Comparison of ENCODE assay signal across 31 cellular contexts in genomic region chr1:84923317-84923716, GRCh38. TPM values are rescaled to one million over a fixed set of nuclear protein-coding genes. Genes with fewer than 3 reads are reported as not detected.
"Had no signal": no experiment of that assay in that cellular context is flagged by ENCODE, and none has a peak within 500 bp of the region (broad histone marks: within the 10 kb centered on the region; RNA-seq: fewer than 3 reads in every experiment).

No MANE protein-coding gene starts in this region.

- ATAC-seq: activated naive CD4-positive, alpha-beta T cell treated with anti-CD3 and anti-CD28 coated beads, Interleukin-2, amount 50 U/mL, for 72 hours; activated T-cell treated with anti-CD3 and anti-CD28 coated beads, Interleukin-2, amount 50 U/mL, for 72 hours; gastrocnemius medialis; heart left ventricle; T-cell had no signal

- H3K36me3 ChIP-seq: ascending aorta, breast epithelium, gastrocnemius medialis, heart left ventricle had no signal

- H3K4me3 Mint-ChIP-seq: activated CD4-positive, alpha-beta memory T cell treated with anti-CD3 and anti-CD28 coated beads, Interleukin-2, amount 10 ng/mL, durations not matched to agents 7 days and 5 days; activated CD4-positive, alpha-beta T cell treated with anti-CD3 and anti-CD28 coated beads, Interleukin-2, amount 10 ng/mL, durations not matched to agents 7 days and 5 days; activated naive CD4-positive, alpha-beta T cell treated with anti-CD3 and anti-CD28 coated beads, Interleukin-2, amount 10 ng/mL, durations not matched to agents 7 days and 5 days; activated naive CD8-positive, alpha-beta T cell treated with anti-CD3 and anti-CD28 coated beads, Interleukin-2, amount 10 ng/mL, durations not matched to agents 7 days and 5 days; activated T-cell treated with anti-CD3 and anti-CD28 coated beads, Interleukin-2, amount 50 U/mL, for 24 hours; activated T-cell treated with anti-CD3 and anti-CD28 coated beads, Interleukin-2, amount 50 U/mL, for 72 hours; brain; central memory CD8-positive, alpha-beta T cell; dendritic cell treated with granulocyte-macrophage colony-stimulating factor and Interleukin-4, amounts not matched to agents 40 ng/mL and 50 ng/mL, for 4 days; T-cell; T-helper 1 cell treated with Interleukin-12 subunit alpha and Interleukin-12 subunit beta and Interleukin-4 antibody, amounts not matched to agents 30 μg/mL and 1 μg/mL, for 36 hours had no signal

- H3K4me3 ChIP-seq: ascending aorta, breast epithelium, coronary artery, dorsolateral prefrontal cortex, gastrocnemius medialis, heart left ventricle had no signal

- DNase-seq: activated CD4-positive, alpha-beta memory T cell treated with anti-CD3 and anti-CD28 coated beads, Interleukin-2, amount 10 ng/mL, durations not matched to agents 7 days and 5 days; activated CD4-positive, alpha-beta T cell treated with anti-CD3 and anti-CD28 coated beads, Interleukin-2, amount 10 ng/mL, durations not matched to agents 7 days and 5 days; activated CD4-positive, alpha-beta T cell treated with anti-CD3 and anti-CD28 coated beads, Interleukin-2, amount 50 U/mL, for 4 hours; activated CD4-positive, CD25-positive, alpha-beta regulatory T cell; activated CD4-positive, CD25-positive, alpha-beta regulatory T cell treated with anti-CD3 and anti-CD28 coated beads, Interleukin-2, amount 50 U/mL, for 72 hours; activated CD8-positive, alpha-beta memory T cell treated with anti-CD3 and anti-CD28 coated beads, Interleukin-2, amount 50 U/mL, for 48 hours; activated gamma-delta T cell; activated naive CD4-positive, alpha-beta T cell; activated naive CD4-positive, alpha-beta T cell treated with anti-CD3 and anti-CD28 coated beads, Interleukin-2, amount 10 ng/mL, durations not matched to agents 7 days and 5 days; activated naive CD8-positive, alpha-beta T cell treated with anti-CD3 and anti-CD28 coated beads, Interleukin-2, amount 10 ng/mL, durations not matched to agents 7 days and 5 days; activated T-cell treated with anti-CD3 and anti-CD28 coated beads for 4 hours; activated T-cell treated with anti-CD3 and anti-CD28 coated beads, Interleukin-2, amount 50 U/mL, for 24 hours; activated T-cell treated with anti-CD3 and anti-CD28 coated beads, Interleukin-2, amount 50 U/mL, for 72 hours; dorsolateral prefrontal cortex; effector memory CD4-positive, alpha-beta T cell; foreskin fibroblast; gastrocnemius medialis; glutamatergic neuron; heart left ventricle; SW 1271; T-cell; T1000 had no signal

- H3K36me3 Mint-ChIP-seq: activated naive CD4-positive, alpha-beta T cell treated with anti-CD3 and anti-CD28 coated beads, Interleukin-2, amount 10 ng/mL, durations not matched to agents 7 days and 5 days; brain had no signal

- H3K4me1 Mint-ChIP-seq: activated CD4-positive, alpha-beta memory T cell treated with anti-CD3 and anti-CD28 coated beads, Interleukin-2, amount 10 ng/mL, durations not matched to agents 7 days and 5 days; activated CD4-positive, alpha-beta T cell treated with anti-CD3 and anti-CD28 coated beads, Interleukin-2, amount 10 ng/mL, durations not matched to agents 7 days and 5 days; activated naive CD4-positive, alpha-beta T cell treated with anti-CD3 and anti-CD28 coated beads, Interleukin-2, amount 10 ng/mL, durations not matched to agents 7 days and 5 days; central memory CD8-positive, alpha-beta T cell; T-cell had no signal

- H3K27ac ChIP-seq: ascending aorta, breast epithelium, coronary artery, dorsolateral prefrontal cortex, epithelial cell of prostate, gastrocnemius medialis, heart left ventricle had no signal

- H3K27me3 Mint-ChIP-seq: activated naive CD8-positive, alpha-beta T cell treated with anti-CD3 and anti-CD28 coated beads, Interleukin-2, amount 10 ng/mL, durations not matched to agents 7 days and 5 days; activated T-cell treated with anti-CD3 and anti-CD28 coated beads, Interleukin-2, amount 50 U/mL, for 24 hours; dendritic cell treated with granulocyte-macrophage colony-stimulating factor and Interleukin-4, amounts not matched to agents 40 ng/mL and 50 ng/mL, for 4 days had no signal

- H3K9me3 ChIP-seq: ascending aorta, breast epithelium, gastrocnemius medialis, heart left ventricle had no signal

- H3K9me3 Mint-ChIP-seq: activated CD4-positive, alpha-beta memory T cell treated with anti-CD3 and anti-CD28 coated beads, Interleukin-2, amount 10 ng/mL, durations not matched to agents 7 days and 5 days; activated CD4-positive, alpha-beta T cell treated with anti-CD3 and anti-CD28 coated beads, Interleukin-2, amount 10 ng/mL, durations not matched to agents 7 days and 5 days; activated naive CD4-positive, alpha-beta T cell treated with anti-CD3 and anti-CD28 coated beads, Interleukin-2, amount 10 ng/mL, durations not matched to agents 7 days and 5 days; activated naive CD4-positive, alpha-beta T cell treated with anti-CD3 and anti-CD28 coated beads, Interleukin-2, amount 50 U/mL, for 72 hours; activated naive CD8-positive, alpha-beta T cell treated with anti-CD3 and anti-CD28 coated beads, Interleukin-2, amount 10 ng/mL, durations not matched to agents 7 days and 5 days; activated T-cell treated with anti-CD3 and anti-CD28 coated beads, Interleukin-2, amount 50 U/mL, for 24 hours; activated T-cell treated with anti-CD3 and anti-CD28 coated beads, Interleukin-2, amount 50 U/mL, for 72 hours; brain; central memory CD8-positive, alpha-beta T cell; dendritic cell treated with granulocyte-macrophage colony-stimulating factor and Interleukin-4, amounts not matched to agents 40 ng/mL and 50 ng/mL, for 4 days; T-cell; T-helper 1 cell treated with Interleukin-12 subunit alpha and Interleukin-12 subunit beta and Interleukin-4 antibody, amounts not matched to agents 30 μg/mL and 1 μg/mL, for 36 hours had no signal

- H3K27ac Mint-ChIP-seq: activated CD4-positive, alpha-beta memory T cell treated with anti-CD3 and anti-CD28 coated beads, Interleukin-2, amount 10 ng/mL, durations not matched to agents 7 days and 5 days; activated CD4-positive, alpha-beta T cell treated with anti-CD3 and anti-CD28 coated beads, Interleukin-2, amount 10 ng/mL, durations not matched to agents 7 days and 5 days; activated naive CD4-positive, alpha-beta T cell treated with anti-CD3 and anti-CD28 coated beads, Interleukin-2, amount 10 ng/mL, durations not matched to agents 7 days and 5 days; activated naive CD4-positive, alpha-beta T cell treated with anti-CD3 and anti-CD28 coated beads, Interleukin-2, amount 50 U/mL, for 72 hours; activated naive CD8-positive, alpha-beta T cell treated with anti-CD3 and anti-CD28 coated beads, Interleukin-2, amount 10 ng/mL, durations not matched to agents 7 days and 5 days; activated T-cell treated with anti-CD3 and anti-CD28 coated beads, Interleukin-2, amount 50 U/mL, for 24 hours; activated T-cell treated with anti-CD3 and anti-CD28 coated beads, Interleukin-2, amount 50 U/mL, for 72 hours; dendritic cell treated with granulocyte-macrophage colony-stimulating factor and Interleukin-4, amounts not matched to agents 40 ng/mL and 50 ng/mL, for 4 days; T-cell; T-helper 1 cell treated with Interleukin-12 subunit alpha and Interleukin-12 subunit beta and Interleukin-4 antibody, amounts not matched to agents 30 μg/mL and 1 μg/mL, for 36 hours had no signal

- H3K4me1 ChIP-seq: ascending aorta, breast epithelium, gastrocnemius medialis, heart left ventricle had no signal

RNA-seq across cellular contexts. Expression of gene LPAR3, which starts 30.3 kb away (rescaled TPM):
- total RNA-seq: ascending aorta, gastrocnemius medialis had no signal
